Comparison of ENCODE assay signal across 10 cellular contexts in genomic region chr7:100396421-100396982, GRCh38. TPM values are rescaled to one million over a fixed set of nuclear protein-coding genes. Genes with fewer than 3 reads are reported as not detected.
A peak's percentile ranks its signal among the peaks of the same experiment; 100 is the strongest.
DNase-seq lines count a peak whose midpoint lies in the region; ATAC-seq and TF ChIP-seq lines count a peak whose summit lies in the region.
"Had no signal": no experiment of that assay in that cellular context is flagged by ENCODE, and none has a peak within 500 bp of the region (broad histone marks: within the 10 kb centered on the region; RNA-seq: fewer than 3 reads in every experiment).

No MANE protein-coding gene starts in this region.

- TF ChIP-seq CTCF in foreskin keratinocyte (conservative IDR thresholded peaks at IDR 0.05) (no peak), ascending aorta (IDR thresholded peaks at IDR 0.05) (no peak)

- peak overlapping the region; percentile 88 for H3K27ac Mint-ChIP-seq in T-helper 2 cell treated with Interferon-gamma antibody and Interleukin-4, amounts not matched to agents 5 μg/mL and 100 μg/mL, for 36 hours

- H3K4me3 ChIP-seq in ascending aorta, result no peak overlapping the region

- peak; percentile 87 for ATAC-seq in HG03045 (IDR thresholded peaks at IDR 0.05; ENCODE audit: unreplicated experiment)
- no peak for ATAC-seq in foreskin keratinocyte

- DNase-seq in NK-92 treated with Interleukin-12 subunit alpha and Interleukin-12 subunit beta, amount 100 ng/mL, for 24 hours (lab: John Stamatoyannopoulos, UW), result peak; percentile 26
- DNase-seq in NK-92 (lab: John Stamatoyannopoulos, UW; ENCODE audit: unreplicated experiment), result no peak
- DNase-seq in T-helper 2 cell treated with Interferon-gamma antibody and Interleukin-4, amounts not matched to agents 5 μg/mL and 100 μg/mL, for 36 hours (ENCODE audit: low spot score), result peak; percentile 74
- peak in 3 of 4 experiments; percentile 24 to 44 (median 30) for DNase-seq in stimulated activated CD4-positive, alpha-beta T cell treated with anti-CD3 and anti-CD28 coated beads, Interleukin-1b, Interleukin-23, amount 100 ng/mL, for 24 hours (ENCODE audit: low read depth in 4 of 4, low spot score in 1 of 4)
- DNase-seq in foreskin keratinocyte, result no peak
- DNase-seq in NCI-H345 (lab: John Stamatoyannopoulos, UW), result no peak
- DNase-seq in ascending aorta (ENCODE audit: low spot score in 2 of 2), result no peak

- H3K4me1 Mint-ChIP-seq in T-helper 2 cell treated with Interferon-gamma antibody and Interleukin-4, amounts not matched to agents 5 μg/mL and 100 μg/mL, for 36 hours (ENCODE audit: low read depth), result peaks cover 16% of the 10 kb centered on the region

- peak overlapping the region; percentile 68 for H3K4me3 Mint-ChIP-seq in T-helper 2 cell treated with Interferon-gamma antibody and Interleukin-4, amounts not matched to agents 5 μg/mL and 100 μg/mL, for 36 hours

- H3K4me1 ChIP-seq in foreskin keratinocyte, result no peaks in the 10 kb centered on the region
- H3K4me1 ChIP-seq in ascending aorta, result no peaks in the 10 kb centered on the region

- H3K27ac ChIP-seq in foreskin keratinocyte (no peak overlapping the region), ascending aorta (no peak overlapping the region)
- H3K27ac ChIP-seq: 22Rv1 had no signal

- no peaks in the 10 kb centered on the region for H3K9me3 ChIP-seq in ascending aorta

- intact Hi-C loops in ascending aorta (cut with DNase I), result no loop called here

- no peaks in the 10 kb centered on the region for H3K36me3 Mint-ChIP-seq in T-helper 2 cell treated with Interferon-gamma antibody and Interleukin-4, amounts not matched to agents 5 μg/mL and 100 μg/mL, for 36 hours (ENCODE audit: low read depth)

- H3K27me3 Mint-ChIP-seq in T-helper 2 cell treated with Interferon-gamma antibody and Interleukin-4, amounts not matched to agents 5 μg/mL and 100 μg/mL, for 36 hours (ENCODE audit: low read depth), result peaks cover 38% of the 10 kb centered on the region

- H3K27me3 ChIP-seq in foreskin keratinocyte (peaks cover 47% of the 10 kb centered on the region), ascending aorta (no peaks in the 10 kb centered on the region)

- no peaks in the 10 kb centered on the region for H3K9me3 Mint-ChIP-seq in T-helper 2 cell treated with Interferon-gamma antibody and Interleukin-4, amounts not matched to agents 5 μg/mL and 100 μg/mL, for 36 hours

- no peaks in the 10 kb centered on the region for H3K36me3 ChIP-seq in ascending aorta

RNA-seq across cellular contexts. Expression of gene PILRA, which starts 23.2 kb away (rescaled TPM):
- total RNA-seq in foreskin keratinocyte (0.25 and 0.37 TPM in 2 replicates), ascending aorta (25.8 TPM)
- polyA plus RNA-seq in foreskin keratinocyte, result 0.20 and 0.23 TPM in 2 replicates
- total RNA-seq: SK-MEL-5 had no signal

RNA-seq across cellular contexts. Expression of gene ZCWPW1, which starts 32.0 kb away (rescaled TPM):
- total RNA-seq in foreskin keratinocyte (1.3 and 1.6 TPM in 2 replicates), ascending aorta (not detected)
- 1.3 and 1.4 TPM in 2 replicates for polyA plus RNA-seq in foreskin keratinocyte

RNA-seq across cellular contexts. Expression of gene MEPCE, which starts 33.1 kb away (rescaled TPM):
- 27.6 and 34.1 TPM in 2 replicates for total RNA-seq in foreskin keratinocyte
- polyA plus RNA-seq in foreskin keratinocyte, result 28.2 and 33.5 TPM in 2 replicates
- 32.9 TPM for total RNA-seq in ascending aorta

RNA-seq across cellular contexts. Expression of gene PILRB, which starts 38.6 kb away (rescaled TPM):
- 16.5 and 16.8 TPM in 2 replicates for total RNA-seq in foreskin keratinocyte
- polyA plus RNA-seq in foreskin keratinocyte, result 14.3 and 17.4 TPM in 2 replicates
- 67.2 TPM for total RNA-seq in ascending aorta

RNA-seq across cellular contexts. Expression of gene PPP1R35, which starts 39.8 kb away (rescaled TPM):
- total RNA-seq in foreskin keratinocyte (28.4 and 32.3 TPM in 2 replicates), ascending aorta (35.2 TPM)
- 45.8 and 52.1 TPM in 2 replicates for polyA plus RNA-seq in foreskin keratinocyte

Comparison
In these comparisons a context has a peak if more than half of its experiments do, and no peak if none do; other contexts are left out.
1. DNase-seq: peak in NK-92 treated with Interleukin-12 subunit alpha and Interleukin-12 subunit beta, amount 100 ng/mL, for 24 hours (single experiment), T-helper 2 cell treated with Interferon-gamma antibody and Interleukin-4, amounts not matched to agents 5 μg/mL and 100 μg/mL, for 36 hours (single experiment) and stimulated activated CD4-positive, alpha-beta T cell treated with anti-CD3 and anti-CD28 coated beads, Interleukin-1b, Interleukin-23, amount 100 ng/mL, for 24 hours (3 of 4); none in NK-92 (single experiment), foreskin keratinocyte (0 of 2), NCI-H345 (single experiment) and ascending aorta (0 of 2).
2. RNA of gene PILRA, which starts 23.2 kb away (total RNA-seq): 25.8 TPM in ascending aorta (single experiment); 0.25 to 0.37 TPM in foreskin keratinocyte; every median in the first group is over 10 times any median in the second.